9 cellular contexts compared by ENCODE assay signal in the genomic region with DNA sequence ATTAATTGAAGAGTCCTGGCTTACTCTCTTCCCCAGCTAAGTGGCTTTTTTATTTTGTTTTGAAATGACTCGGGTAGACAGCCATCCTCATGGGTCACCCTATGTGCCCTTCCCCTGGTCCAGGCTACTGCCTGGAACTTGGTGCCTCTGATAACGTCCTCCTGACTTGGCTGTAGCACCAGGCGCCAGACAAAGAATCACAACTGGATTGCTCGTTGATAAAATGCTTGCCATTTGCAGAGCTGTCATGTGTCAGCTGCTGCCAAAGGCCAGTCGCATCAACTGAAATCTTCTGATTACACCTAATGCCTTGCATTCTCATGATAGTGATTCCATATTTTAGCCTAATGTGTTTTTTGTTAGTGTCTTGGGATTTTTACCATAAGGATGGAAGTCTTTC. TPM values are rescaled to one million over a fixed set of nuclear protein-coding genes. Genes with fewer than 3 reads are reported as not detected.
A peak's percentile ranks its signal among the peaks of the same experiment; 100 is the strongest.
DNase-seq lines count a peak whose midpoint lies in the region; ATAC-seq and TF ChIP-seq lines count a peak whose summit lies in the region.
"Had no signal": no experiment of that assay in that cellular context is flagged by ENCODE, and none has a peak within 500 bp of the region (broad histone marks: within the 10 kb centered on the region; RNA-seq: fewer than 3 reads in every experiment).

No MANE protein-coding gene starts in this region.

- H3K4me1 ChIP-seq in gastroesophageal sphincter = peaks cover 6 to 49% (median 12%) of the 10 kb centered on the region in 3 donors
- peaks cover 52% of the 10 kb centered on the region for H3K4me1 ChIP-seq in mucosa of stomach (ENCODE audit: control insufficient read depth, insufficient read depth, low read length)
- peaks cover 0 to 50% (median 31%) of the 10 kb centered on the region in 4 donors for H3K4me1 ChIP-seq in transverse colon

- H3K27ac ChIP-seq in SK-N-MC (peak overlapping the region; percentile 91), gastroesophageal sphincter (peak overlapping the region; percentile 47 to 79 (median 72)), transverse colon (peak overlapping the region; percentile 82 to 87 (median 86))

- H3K9me3 ChIP-seq in SK-N-MC (ENCODE audit: low read depth, low read length) (no peaks in the 10 kb centered on the region), gastroesophageal sphincter (no peaks in the 10 kb centered on the region), mucosa of stomach (ENCODE audit: control insufficient read depth, low read length) (no peaks in the 10 kb centered on the region), transverse colon (no peaks in the 10 kb centered on the region)

- peak overlapping the region; percentile 68 for H3K4me3 ChIP-seq in SK-N-MC
- no peak overlapping the region for H3K4me3 ChIP-seq in gastroesophageal sphincter
- H3K4me3 ChIP-seq in mucosa of stomach (ENCODE audit: low read length) = no peak overlapping the region
- H3K4me3 ChIP-seq in transverse colon = no peak overlapping the region

- in situ Hi-C loops in transverse colon (cut with MboI; ENCODE audit: low pct_ligation_motif_present in 1 of 4, low pct_unique_long_range_greater_than_20kb in 1 of 4, low sequenced_read_pairs in 3 of 4) = loop anchor here in 1 of 4 donors (25.0 kb wide), 1 partner anchor 223 kb away; no protein-coding TSS in a partner anchor

- DNase-seq in SK-N-MC (ENCODE audit: low read depth, low spot score) = no peak
- DNase-seq in transverse colon = no peak
- DNase-seq in NCI-H187 treated with DMSO at 0.1 percent for 48 hours (lab: John Stamatoyannopoulos, UW) = no peak
- DNase-seq in 8988T = no peak
- DNase-seq: cerebellar nuclear complex, retina had no signal

- ATAC-seq in gastroesophageal sphincter (no peak), HG02938 (IDR thresholded peaks at IDR 0.05; ENCODE audit: unreplicated experiment) (no peak)

- TF ChIP-seq EP300 in gastroesophageal sphincter (IDR thresholded peaks at IDR 0.05) (no peak), transverse colon (IDR thresholded peaks at IDR 0.05; ENCODE audit: low read depth) (no peak)

- H3K36me3 ChIP-seq in SK-N-MC (ENCODE audit: insufficient read depth, low read length) (no peaks in the 10 kb centered on the region), gastroesophageal sphincter (no peaks in the 10 kb centered on the region), mucosa of stomach (ENCODE audit: control insufficient read depth, insufficient read depth, low read length) (no peaks in the 10 kb centered on the region), transverse colon (no peaks in the 10 kb centered on the region)

- TF ChIP-seq CTCF in gastroesophageal sphincter (IDR thresholded peaks at IDR 0.05) (no peak), transverse colon (IDR thresholded peaks at IDR 0.05) (no peak)

- no peak overlapping the region for H3K9ac ChIP-seq in SK-N-MC (ENCODE audit: insufficient read length)
- H3K9ac ChIP-seq in mucosa of stomach (ENCODE audit: low read length) = peak overlapping the region; percentile 5

- TF ChIP-seq POLR2A in gastroesophageal sphincter (IDR thresholded peaks at IDR 0.05) (no peak), transverse colon (IDR thresholded peaks at IDR 0.05) (no peak)

- intact Hi-C loops in transverse colon (cut with DNase I; ENCODE audit: low total_unique reads) = no loop called here

- 60 to 63% methylated on average over 2 to 3 of the region's 5 CpGs for WGBS in gastroesophageal sphincter (ENCODE audit: low coverage in 1 of 2), 2 donors
- WGBS in transverse colon (ENCODE audit: low coverage in 1 of 2), 2 donors = 50 to 61% methylated on average over 1 to 5 of the region's 5 CpGs

- H3K27me3 ChIP-seq in gastroesophageal sphincter = no peaks in the 10 kb centered on the region
- H3K27me3 ChIP-seq in mucosa of stomach (ENCODE audit: control insufficient read depth, insufficient read depth, low read length) = no peaks in the 10 kb centered on the region
- H3K27me3 ChIP-seq in transverse colon = no peaks in the 10 kb centered on the region

RNA-seq across cellular contexts. Expression of gene ABLIM1, which starts 27.4 kb away (rescaled TPM):
- total RNA-seq in gastroesophageal sphincter (100 to 1,000 TPM in 2 of 4 donors, 10 to 100 TPM in 2; 75.2 to 172 (median 110) TPM), transverse colon (100 to 1,000 TPM in 2 of 4 donors, 10 to 100 TPM in 2; 56.9 to 108 (median 96.1) TPM)
